8 cellular contexts compared by ENCODE assay signal in the genomic region with DNA sequence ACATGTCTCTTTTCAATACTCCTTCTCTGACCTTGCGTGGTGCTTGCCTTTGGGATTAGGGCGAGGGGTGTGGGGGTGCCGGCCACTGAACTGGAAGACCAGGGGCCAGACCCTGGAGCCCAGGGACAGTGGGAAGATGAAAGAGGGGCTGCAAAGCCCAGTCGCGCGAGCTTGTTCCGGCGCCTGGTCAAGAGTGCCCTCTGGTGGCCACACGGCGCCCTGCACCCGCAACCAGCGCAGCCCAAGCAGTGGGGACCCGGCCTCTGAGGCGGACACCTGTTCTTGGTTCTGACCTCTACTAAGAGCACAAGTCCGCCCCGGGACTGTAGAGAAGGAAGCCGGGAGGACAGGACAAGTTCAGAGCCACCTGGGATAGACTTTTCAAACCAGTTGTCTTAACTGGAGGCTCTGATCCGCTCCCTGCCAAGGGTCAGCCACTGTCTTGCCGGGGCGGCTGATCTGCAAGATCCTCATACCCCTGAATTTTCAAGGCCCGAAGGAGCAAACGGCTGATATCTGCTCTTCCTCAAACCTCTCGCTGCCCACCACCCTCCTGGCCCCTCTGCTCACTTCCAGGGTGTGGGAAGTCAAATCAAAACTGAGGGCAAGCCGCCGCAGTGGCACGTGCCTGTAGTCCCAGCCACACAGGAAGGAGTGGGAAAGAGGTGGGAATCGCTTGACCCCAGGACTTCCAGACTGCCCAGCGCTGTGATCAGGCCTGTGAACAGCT. TPM values are rescaled to one million over a fixed set of nuclear protein-coding genes. Genes with fewer than 3 reads are reported as not detected.
A peak's percentile ranks its signal among the peaks of the same experiment; 100 is the strongest.
DNase-seq lines count a peak whose midpoint lies in the region; ATAC-seq and TF ChIP-seq lines count a peak whose summit lies in the region.

No MANE protein-coding gene starts in this region.

- no peaks in the 10 kb centered on the region for H3K36me3 ChIP-seq in DND-41 (ENCODE audit: insufficient read depth, low read length)
- H3K36me3 ChIP-seq in H7 (replicated peaks; ENCODE audit: control insufficient read depth, insufficient read depth, low read length) = no peaks in the 10 kb centered on the region
- H3K36me3 ChIP-seq in endodermal cell (ENCODE audit: control insufficient read depth, insufficient read depth, low read length) = no peaks in the 10 kb centered on the region

- H3K27ac ChIP-seq in DND-41 (ENCODE audit: low read length) (no peak overlapping the region), endodermal cell (ENCODE audit: low read depth, low read length) (no peak overlapping the region)

- no peaks in the 10 kb centered on the region for H3K79me2 ChIP-seq in DND-41 (ENCODE audit: insufficient read depth, low read length)

- peak overlapping the region; percentile 62 for H2AFZ ChIP-seq in DND-41 (ENCODE audit: low read depth, low read length)

- H3K27me3 ChIP-seq in DND-41 (ENCODE audit: insufficient read depth, low read length, poor library complexity) (no peaks in the 10 kb centered on the region), H7 (ENCODE audit: control insufficient read depth, insufficient read depth, low read length) (no peaks in the 10 kb centered on the region), endodermal cell (ENCODE audit: control insufficient read depth, insufficient read depth, low read length, poor library complexity, severe bottlenecking) (no peaks in the 10 kb centered on the region)

- H3K9me3 ChIP-seq in DND-41 (ENCODE audit: insufficient read depth, low read length, severe bottlenecking) (no peaks in the 10 kb centered on the region), endodermal cell (ENCODE audit: control insufficient read depth, low read length) (peaks cover 12% of the 10 kb centered on the region)

- H3K9me3 Mint-ChIP-seq in endodermal cell = peaks cover 16% of the 10 kb centered on the region

- H3K4me3 ChIP-seq in DND-41 (ENCODE audit: low read depth in 1 of 2, low read length in 2 of 2) (no peak overlapping the region), H7 (ENCODE audit: insufficient read depth, low read depth, low read length) (no peak overlapping the region), endodermal cell (ENCODE audit: low read length) (no peak overlapping the region)

- H3K4me2 ChIP-seq in DND-41 (ENCODE audit: insufficient read depth, low read length) = peak overlapping the region; percentile 38

- ATAC-seq in DND-41 (ENCODE audit: insufficient read depth, low read depth) = peak; percentile 96

- peaks cover 24% of the 10 kb centered on the region for H3K4me1 Mint-ChIP-seq in endodermal cell

- no peak overlapping the region for H3K4me3 Mint-ChIP-seq in endodermal cell

- no peaks in the 10 kb centered on the region for H4K20me1 ChIP-seq in DND-41 (ENCODE audit: insufficient read depth, low read length)

- H3K9ac ChIP-seq in DND-41 (ENCODE audit: low read depth, low read length) (no peak overlapping the region), endodermal cell (ENCODE audit: extremely low read depth, low read length, poor library complexity, severe bottlenecking) (no peak overlapping the region)

- DNase-seq in DND-41 = peak; percentile 74
- peak; percentile 90 for DNase-seq in H7
- peak; percentile 58 for DNase-seq in NCI-H345 (lab: John Stamatoyannopoulos, UW)
- DNase-seq in activated CD8-positive, alpha-beta memory T cell treated with anti-CD3 and anti-CD28 coated beads for 24 hours = peak; percentile 93
- peak; percentile 96 for DNase-seq in endodermal cell
- peak; percentile 45 for DNase-seq in mucosa of gallbladder (ENCODE audit: low spot score)
- peak; percentile 44 to 59 for DNase-seq in stimulated activated CD8-positive, alpha-beta memory T cell treated with anti-CD3 and anti-CD28 coated beads, Interleukin-7, amount 100 ng/mL, for 1 hour (ENCODE audit: low read depth in 2 of 2)
- no peak for DNase-seq in middle frontal gyrus (ENCODE audit: extremely low spot score, low spot score)

- 47 to 62% methylated on average over 16 to 28 of the region's 28 CpGs for WGBS in endodermal cell (ENCODE audit: insufficient coverage in 1 of 2, insufficient read length in 1 of 2), 2 experiments

- peak; percentile 98 for TF ChIP-seq CTCF in DND-41 (IDR thresholded peaks at IDR 0.05; ENCODE audit: borderline replicate concordance, extremely low read depth, low read length, poor library complexity, severe bottlenecking)
- peak; percentile 100 for TF ChIP-seq CTCF in endodermal cell (conservative IDR thresholded peaks at IDR 0.05)

- peaks cover 5% of the 10 kb centered on the region for H3K36me3 Mint-ChIP-seq in endodermal cell (ENCODE audit: low read depth)

- H3K4me1 ChIP-seq in DND-41 (ENCODE audit: insufficient read depth, low read length) (peaks cover 9% of the 10 kb centered on the region), endodermal cell (ENCODE audit: control insufficient read depth, insufficient read depth, low read length) (no peaks in the 10 kb centered on the region)

- H3K27ac Mint-ChIP-seq in endodermal cell = no peak overlapping the region

- no peaks in the 10 kb centered on the region for H3K27me3 Mint-ChIP-seq in endodermal cell (ENCODE audit: insufficient read depth)

RNA-seq across cellular contexts. Expression of a gene that starts 14.9 kb away (rescaled TPM):
- 152 and 192 TPM in 2 replicates for total RNA-seq in H7 (2014; rRNA removed; shearing (Covaris generic))
- total RNA-seq in endodermal cell (100 to 1,000 TPM; 363 to 368 TPM), mucosa of gallbladder (46.3 TPM)
- 136 TPM for polyA plus RNA-seq in endodermal cell (2013, experiment 1 of 2)
- polyA plus RNA-seq in endodermal cell (2013, experiment 2 of 2) = 134 TPM
